In the genomic region with DNA sequence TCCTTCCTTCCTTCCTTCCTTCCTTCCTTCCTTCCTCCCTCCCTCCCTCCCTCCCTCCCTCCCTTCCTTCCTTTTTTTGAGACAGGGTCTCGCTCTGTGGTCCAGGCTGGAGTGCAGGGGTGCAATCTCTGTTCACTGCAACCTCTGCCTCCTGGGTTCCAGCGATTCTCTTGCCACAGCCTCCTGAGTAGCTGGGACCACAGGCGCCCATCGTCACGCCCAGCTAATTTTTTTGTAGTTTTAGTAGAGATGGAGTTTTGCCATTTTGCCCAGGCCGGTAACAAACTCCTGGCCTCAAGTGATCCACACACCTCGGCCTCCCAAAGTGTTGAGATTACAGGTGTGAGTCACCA, we compare ENCODE assay signal across 3 cellular contexts. TPM values are rescaled to one million over a fixed set of nuclear protein-coding genes. Genes with fewer than 3 reads are reported as not detected.
"Had no signal": no experiment of that assay in that cellular context is flagged by ENCODE, and none has a peak within 500 bp of the region (broad histone marks: within the 10 kb centered on the region; RNA-seq: fewer than 3 reads in every experiment).

No MANE protein-coding gene starts in this region.

RNA-seq across cellular contexts. Expression of gene SMIM38, which starts 50.9 kb away (rescaled TPM):
- total RNA-seq: HT-29, LHCN-M2, MCF 10A had no signal
